21 cellular contexts compared by ENCODE assay signal in the genomic region with DNA sequence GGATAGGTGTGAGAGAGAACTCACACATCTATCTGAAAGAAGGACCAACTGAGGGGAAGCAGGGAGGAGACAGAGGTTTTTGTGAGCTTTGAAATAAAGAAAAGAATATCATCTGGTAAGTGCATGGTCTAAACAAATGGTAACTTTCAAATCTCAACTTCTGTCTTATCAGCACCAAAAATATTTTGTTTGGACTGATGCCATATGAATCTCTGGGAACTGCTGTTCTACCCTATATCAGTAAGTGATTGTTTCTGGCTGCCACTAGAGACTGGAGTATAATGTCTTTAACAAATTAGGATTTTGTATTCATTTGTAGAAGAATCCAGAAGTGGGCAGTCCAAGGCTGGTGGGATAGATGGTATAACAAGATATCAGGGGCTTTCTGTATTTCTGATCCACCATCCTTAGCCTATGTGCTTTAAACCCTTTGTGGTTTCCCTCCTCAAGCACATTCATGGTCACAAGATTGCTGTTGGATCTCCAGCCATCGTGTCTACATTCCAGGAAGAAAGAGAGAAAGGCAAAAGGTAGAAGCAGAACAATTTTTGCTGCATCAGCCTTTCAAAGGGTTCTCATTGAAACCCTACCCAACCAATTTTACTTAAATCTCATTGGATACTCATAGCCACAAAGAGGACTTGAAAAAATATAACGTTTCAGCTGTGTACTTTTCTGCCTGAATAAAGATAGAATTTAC. TPM values are rescaled to one million over a fixed set of nuclear protein-coding genes. Genes with fewer than 3 reads are reported as not detected.
DNase-seq lines count a peak whose midpoint lies in the region; ATAC-seq and TF ChIP-seq lines count a peak whose summit lies in the region.
"Had no signal": no experiment of that assay in that cellular context is flagged by ENCODE, and none has a peak within 500 bp of the region (broad histone marks: within the 10 kb centered on the region; RNA-seq: fewer than 3 reads in every experiment).

No MANE protein-coding gene starts in this region.

- H3K4me3 Mint-ChIP-seq in activated CD4-positive, alpha-beta memory T cell treated with anti-CD3 and anti-CD28 coated beads, Interleukin-2, amount 10 ng/mL, durations not matched to agents 7 days and 5 days = no peak overlapping the region
- H3K4me3 Mint-ChIP-seq: CD14-positive monocyte, IgD-negative memory B cell had no signal

- H3K27ac Mint-ChIP-seq in activated CD4-positive, alpha-beta memory T cell treated with anti-CD3 and anti-CD28 coated beads, Interleukin-2, amount 10 ng/mL, durations not matched to agents 7 days and 5 days = no peak overlapping the region
- H3K27ac Mint-ChIP-seq: CD14-positive monocyte, IgD-negative memory B cell had no signal

- ATAC-seq in HG03280 (IDR thresholded peaks at IDR 0.05; ENCODE audit: unreplicated experiment) (no peak), HG03439 (IDR thresholded peaks at IDR 0.05; ENCODE audit: unreplicated experiment) (no peak)
- ATAC-seq: SK-N-SH treated with all-trans-retinoic acid at 6 μM for 48 hours had no signal

- no peaks in the 10 kb centered on the region for H3K9me3 ChIP-seq in HEK293 (ENCODE audit: control insufficient read depth, insufficient read depth, low read depth, low read length)

- no peaks in the 10 kb centered on the region for H3K4me1 Mint-ChIP-seq in activated CD4-positive, alpha-beta memory T cell treated with anti-CD3 and anti-CD28 coated beads, Interleukin-2, amount 10 ng/mL, durations not matched to agents 7 days and 5 days
- H3K4me1 Mint-ChIP-seq: CD14-positive monocyte, IgD-negative memory B cell had no signal

- no peaks in the 10 kb centered on the region for H3K27me3 Mint-ChIP-seq in activated CD4-positive, alpha-beta memory T cell treated with anti-CD3 and anti-CD28 coated beads, Interleukin-2, amount 10 ng/mL, durations not matched to agents 7 days and 5 days

- H3K36me3 ChIP-seq in HEK293 (ENCODE audit: control insufficient read depth in 2 of 2, insufficient read depth in 1 of 2, low read length in 2 of 2) (no peaks in the 10 kb centered on the region), brain microvascular endothelial cell (replicated peaks) (no peaks in the 10 kb centered on the region)

- DNase-seq in M059J (ENCODE audit: low read depth) (peak; percentile 35), brain microvascular endothelial cell (peak; percentile 56), left kidney (ENCODE audit: low read depth, low spot score) (peak; percentile 42)
- no peak for DNase-seq in activated CD4-positive, alpha-beta memory T cell treated with anti-CD3 and anti-CD28 coated beads, Interleukin-2, amount 10 ng/mL, durations not matched to agents 7 days and 5 days
- DNase-seq: COR-L47, DMS 273 treated with DMSO at 0.1 percent for 48 hours, DND-41, NCI-H1105 treated with DMSO at 0.1 percent for 48 hours, NCI-H1694 treated with DMSO at 0.1 percent for 48 hours, NCI-H510A, NCI-H774, SIG-M5 had no signal

- H3K36me3 Mint-ChIP-seq in activated CD4-positive, alpha-beta memory T cell treated with anti-CD3 and anti-CD28 coated beads, Interleukin-2, amount 10 ng/mL, durations not matched to agents 7 days and 5 days (ENCODE audit: low read depth) = no peaks in the 10 kb centered on the region
- H3K36me3 Mint-ChIP-seq: CD14-positive monocyte, IgD-negative memory B cell had no signal

- in situ Hi-C loops in brain microvascular endothelial cell (cut with HindIII; ENCODE audit: low pct_ligation_motif_present, low sequenced_read_pairs) = no loop called here

- no peaks in the 10 kb centered on the region for H3K9me3 Mint-ChIP-seq in activated CD4-positive, alpha-beta memory T cell treated with anti-CD3 and anti-CD28 coated beads, Interleukin-2, amount 10 ng/mL, durations not matched to agents 7 days and 5 days

- no peak for TF ChIP-seq CTCF in HEK293 (tag by site-specific recombination; IDR thresholded peaks at IDR 0.05)
- no peak for TF ChIP-seq CTCF in brain microvascular endothelial cell (IDR thresholded peaks at IDR 0.05; ENCODE audit: low read depth, low read length, missing control alignments)

- H3K4me3 ChIP-seq in HEK293 (ENCODE audit: low read depth, low read length) (no peak overlapping the region), brain microvascular endothelial cell (ENCODE audit: low read depth, low read length) (no peak overlapping the region)

- POLR2A ChIA-PET in HEK293 (lab: Yijun Ruan, JAX) = no interaction called here
- POLR2A ChIA-PET in activated CD4-positive, alpha-beta memory T cell treated with anti-CD3 and anti-CD28 coated beads, Interleukin-2, amount 10 ng/mL, durations not matched to agents 7 days and 5 days (lab: Charles Lee) = no interaction called here

- H3K27me3 ChIP-seq in brain microvascular endothelial cell (replicated peaks) = no peaks in the 10 kb centered on the region

- H3K4me1 ChIP-seq in HEK293 (ENCODE audit: control insufficient read depth, insufficient read depth, low read length) = 0 out of 2 replicates have a peak, but pooled peaks cover 7% of the 10 kb centered on the region

- no peak overlapping the region; the same call in 1 of the 2 replicates for H3K27ac ChIP-seq in HEK293 (ENCODE audit: extremely low read depth, low read depth, low read length)
- no peak overlapping the region for H3K27ac ChIP-seq in brain microvascular endothelial cell
- H3K27ac ChIP-seq: HL-60 had no signal

- CTCF ChIA-PET in HEK293 (lab: Yijun Ruan, JAX) = no interaction called here
- CTCF ChIA-PET in activated CD4-positive, alpha-beta memory T cell treated with anti-CD3 and anti-CD28 coated beads, Interleukin-2, amount 10 ng/mL, durations not matched to agents 7 days and 5 days (lab: Charles Lee) = no interaction called here

TF ChIP-seq in HEK293, 187 proteins besides CTCF, POLR2A, EP300 and RAD21:
- no peak for TF ChIP-seq ZNF416 (tag by site-specific recombination; IDR thresholded peaks at IDR 0.05)
- TF ChIP-seq, protein P1, sequence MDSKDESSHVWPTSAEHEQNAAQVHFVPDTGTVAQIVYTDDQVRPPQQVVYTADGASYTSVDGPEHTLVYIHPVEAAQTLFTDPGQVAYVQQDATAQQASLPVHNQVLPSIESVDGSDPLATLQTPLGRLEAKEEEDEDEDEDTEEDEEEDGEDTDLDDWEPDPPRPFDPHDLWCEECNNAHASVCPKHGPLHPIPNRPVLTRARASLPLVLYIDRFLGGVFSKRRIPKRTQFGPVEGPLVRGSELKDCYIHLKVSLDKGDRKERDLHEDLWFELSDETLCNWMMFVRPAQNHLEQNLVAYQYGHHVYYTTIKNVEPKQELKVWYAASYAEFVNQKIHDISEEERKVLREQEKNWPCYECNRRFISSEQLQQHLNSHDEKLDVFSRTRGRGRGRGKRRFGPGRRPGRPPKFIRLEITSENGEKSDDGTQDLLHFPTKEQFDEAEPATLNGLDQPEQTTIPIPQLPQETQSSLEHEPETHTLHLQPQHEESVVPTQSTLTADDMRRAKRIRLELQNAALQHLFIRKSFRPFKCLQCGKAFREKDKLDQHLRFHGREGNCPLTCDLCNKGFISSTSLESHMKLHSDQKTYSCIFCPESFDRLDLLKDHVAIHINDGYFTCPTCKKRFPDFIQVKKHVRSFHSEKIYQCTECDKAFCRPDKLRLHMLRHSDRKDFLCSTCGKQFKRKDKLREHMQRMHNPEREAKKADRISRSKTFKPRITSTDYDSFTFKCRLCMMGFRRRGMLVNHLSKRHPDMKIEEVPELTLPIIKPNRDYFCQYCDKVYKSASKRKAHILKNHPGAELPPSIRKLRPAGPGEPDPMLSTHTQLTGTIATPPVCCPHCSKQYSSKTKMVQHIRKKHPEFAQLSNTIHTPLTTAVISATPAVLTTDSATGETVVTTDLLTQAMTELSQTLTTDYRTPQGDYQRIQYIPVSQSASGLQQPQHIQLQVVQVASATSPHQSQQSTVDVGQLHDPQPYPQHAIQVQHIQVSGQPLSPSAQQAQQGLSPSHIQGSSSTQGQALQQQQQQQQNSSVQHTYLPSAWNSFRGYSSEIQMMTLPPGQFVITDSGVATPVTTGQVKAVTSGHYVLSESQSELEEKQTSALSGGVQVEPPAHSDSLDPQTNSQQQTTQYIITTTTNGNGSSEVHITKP (tag by site-specific recombination; IDR thresholded peaks at IDR 0.05) = 0 out of 2 replicates have a peak, but pooled peaks have one; percentile 14

RNA-seq across cellular contexts. Expression of a gene that starts 4.7 kb away (rescaled TPM):
- 1.0 and 1.2 TPM in 2 replicates for total RNA-seq in M059J (2014; rRNA removed; shearing (Covaris generic))
- total RNA-seq in activated CD4-positive, alpha-beta memory T cell treated with anti-CD3 and anti-CD28 coated beads, Interleukin-2, amount 10 ng/mL, durations not matched to agents 7 days and 5 days = not detected
- total RNA-seq: LHCN-M2, OCI-LY7 had no signal
